ENCODE assay signal across 8 cellular contexts in the genomic region with DNA sequence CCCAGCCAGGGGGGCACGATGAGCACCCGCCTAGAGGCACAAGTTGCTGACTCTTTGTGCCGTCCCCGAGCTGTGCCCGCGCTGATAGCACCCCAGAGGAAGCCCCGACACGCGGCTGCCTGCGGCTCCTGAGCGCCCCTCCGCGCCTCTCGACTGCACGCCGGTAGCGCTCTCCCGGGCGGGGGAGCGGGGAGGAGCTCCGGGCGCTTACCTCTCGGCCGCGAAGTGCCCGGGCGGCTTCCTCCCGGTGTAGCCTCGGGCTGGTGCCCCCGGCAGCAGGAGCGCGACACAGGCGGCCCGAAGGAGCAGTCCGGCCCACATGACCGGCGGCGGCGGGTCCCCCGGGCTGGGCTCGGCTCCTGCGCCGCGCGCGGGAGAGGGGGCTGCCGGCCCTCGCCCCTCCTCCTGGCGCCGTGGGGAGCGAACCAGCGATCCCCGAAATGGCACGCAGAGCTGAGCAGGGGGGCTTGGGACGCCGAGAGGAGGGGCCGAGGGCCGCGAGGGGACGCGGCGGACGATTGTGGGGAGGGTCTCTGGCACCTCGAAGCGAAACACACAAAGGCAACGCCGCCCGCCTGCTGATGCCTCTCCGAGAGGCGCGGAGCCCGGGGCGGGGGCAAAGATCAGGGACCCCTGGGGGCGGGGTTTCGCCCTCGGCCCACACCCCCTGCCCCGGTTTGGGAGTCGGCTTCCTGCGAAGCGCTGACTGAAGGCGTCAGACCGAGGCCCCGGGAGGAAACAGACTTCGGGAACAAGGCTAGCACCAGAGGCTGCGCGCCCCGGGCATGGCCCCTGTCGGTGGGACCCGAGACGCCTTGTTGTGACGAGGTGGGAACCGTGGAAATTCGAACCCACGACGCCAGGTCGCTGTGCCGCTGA. TPM values are rescaled to one million over a fixed set of nuclear protein-coding genes. Genes with fewer than 3 reads are reported as not detected.
DNase-seq lines count a peak whose midpoint lies in the region; ATAC-seq and TF ChIP-seq lines count a peak whose summit lies in the region.

Gene VWCE (minus strand): TSS at position 600 of the 879 bp plus-strand sequence. CDS start 279 bp downstream, at position 321.

- 2 to 3% (median 2%) methylated on average over 67 to 97 of the region's 97 CpGs for WGBS in psoas muscle, 3 donors

- intact Hi-C loops in head of caudate nucleus (cut with DNase I), result no loop called here
- intact Hi-C loops in psoas muscle (cut with DNase I), result no loop called here

- H3K36me3 ChIP-seq in psoas muscle (ENCODE audit: insufficient read depth in 1 of 2, low read depth in 1 of 2), result peaks cover 9 to 33% of the 10 kb centered on the region in 2 donors

- peaks cover 16% of the 10 kb centered on the region for H3K4me1 ChIP-seq in psoas muscle

- ATAC-seq in GM19463 (IDR thresholded peaks at IDR 0.05; ENCODE audit: unreplicated experiment) (peak; percentile 75), psoas muscle (peak; percentile 62 to 76 (median 73))

- peaks cover 0 to 21% (median 0%) of the 10 kb centered on the region in 3 donors for H3K27me3 ChIP-seq in psoas muscle (ENCODE audit: insufficient read depth in 3 of 3, low read length in 2 of 3)

- no peak within 1 kb of the TSS for H3K27ac ChIP-seq in psoas muscle

- peak within 1 kb of the TSS; percentile 69 for H3K4me3 ChIP-seq in psoas muscle

- peak; percentile 71 for DNase-seq in COR-L47 (lab: John Stamatoyannopoulos, UW)
- DNase-seq in HUDEP-2 (lab: John Stamatoyannopoulos, UW; ENCODE audit: unreplicated experiment in 76 of 76), result peak in 73 of 76 experiments; percentile 13 to 85 (median 73)
- peak; percentile 93 for DNase-seq in RPMI8226
- peak; percentile 52 for DNase-seq in activated gamma-delta T cell treated with anti-CD3 and anti-CD28 coated beads, Interleukin-2, amount 50 U/mL, for 16 hours (ENCODE audit: low read depth)
- DNase-seq in head of caudate nucleus, result peak in 40 of 42 donors; percentile 29 to 78 (median 61)
- DNase-seq in psoas muscle, result peak; percentile 58 to 69
- DNase-seq in mesenteric fat pad (ENCODE audit: low spot score), result no peak

- H3K9me3 ChIP-seq in psoas muscle, result no peaks in the 10 kb centered on the region

- peak; percentile 6 for TF ChIP-seq CTCF in psoas muscle (IDR thresholded peaks at IDR 0.05)

RNA-seq across cellular contexts. Expression of gene VWCE, which starts in this region (rescaled TPM):
- total RNA-seq in psoas muscle (1 to 10 TPM in 2 of 4 donors, under 1 TPM in 2; 0.84 to 1.4 (median 1.1) TPM), mesenteric fat pad (7.7 TPM)
- under 1 TPM; 0.23 to 0.57 (median 0.43) TPM for polyA plus RNA-seq in psoas muscle
